In the genomic region with DNA sequence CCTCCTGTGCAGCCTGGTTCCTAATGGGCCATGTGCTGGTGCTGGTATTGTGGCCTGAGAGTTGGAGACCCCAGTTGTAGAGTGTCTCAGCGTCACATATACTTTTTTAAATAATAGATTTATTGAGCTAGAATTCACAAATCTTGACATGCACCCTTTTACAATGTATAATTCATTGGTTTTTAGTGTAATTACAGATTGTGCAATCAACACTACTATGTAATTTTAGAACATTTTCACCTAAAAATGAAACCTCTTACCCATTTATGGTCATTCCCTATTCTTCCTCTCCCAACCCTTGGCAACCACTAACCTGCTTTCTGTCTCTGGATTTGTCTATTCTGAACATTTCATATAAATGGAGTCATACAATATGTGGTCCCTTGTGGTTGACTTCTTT, we compare ENCODE assay signal across 7 cellular contexts.
"Had no signal": no experiment of that assay in that cellular context is flagged by ENCODE, and none has a peak within 500 bp of the region (broad histone marks: within the 10 kb centered on the region; RNA-seq: fewer than 3 reads in every experiment).

No MANE protein-coding gene starts in this region.

- H3K4me3 ChIP-seq: GM23338 had no signal

- H2AFZ ChIP-seq: GM23338 had no signal

- FAIRE-seq: H1, HTR-8/SVneo had no signal

- H3K27ac Mint-ChIP-seq: GM23338, H9 had no signal

- H3K4me1 Mint-ChIP-seq: GM23338, H9 had no signal

- H3K9ac ChIP-seq: KMS-11 had no signal

- H3K27ac ChIP-seq: KMS-11 had no signal

- ATAC-seq: GM23338 had no signal

- DNase-seq: H9, HCEC 1CT, KBM-7 had no signal

- H3K4me2 ChIP-seq: GM23338, KMS-11 had no signal

- H3K4me3 Mint-ChIP-seq: GM23338, H9 had no signal
